10 cellular contexts compared by ENCODE assay signal in genomic region chr5:169350759-169351240, GRCh38. TPM values are rescaled to one million over a fixed set of nuclear protein-coding genes. Genes with fewer than 3 reads are reported as not detected.
DNase-seq lines count a peak whose midpoint lies in the region; ATAC-seq, FAIRE-seq and TF ChIP-seq lines count a peak whose summit lies in the region.
"Had no signal": no experiment of that assay in that cellular context is flagged by ENCODE, and none has a peak within 500 bp of the region (broad histone marks: within the 10 kb centered on the region; RNA-seq: fewer than 3 reads in every experiment).

No MANE protein-coding gene starts in this region.

- no peak overlapping the region for H3K18ac ChIP-seq in mesendoderm (ENCODE audit: low read length)

- no peak overlapping the region for H4K8ac ChIP-seq in mesendoderm (ENCODE audit: low read depth, low read length)

- no peak overlapping the region for H3K56ac ChIP-seq in mesendoderm (ENCODE audit: low read length)

- H3K36me3 ChIP-seq in BE2C, result no peaks in the 10 kb centered on the region
- H3K36me3 ChIP-seq in bronchial epithelial cell (ENCODE audit: control insufficient read depth, insufficient read depth, low read length), result no peaks in the 10 kb centered on the region
- no peaks in the 10 kb centered on the region for H3K36me3 ChIP-seq in mesendoderm (ENCODE audit: control insufficient read depth, insufficient read depth, low read length)

- H3K4me1 ChIP-seq in BE2C (peaks cover 10% of the 10 kb centered on the region), mesendoderm (ENCODE audit: control insufficient read depth, low read depth, low read length) (no peaks in the 10 kb centered on the region)

- H3K27me3 ChIP-seq in BE2C, result no peaks in the 10 kb centered on the region
- no peaks in the 10 kb centered on the region for H3K27me3 ChIP-seq in bronchial epithelial cell (ENCODE audit: control insufficient read depth, insufficient read depth, low read length)
- H3K27me3 ChIP-seq in mesendoderm (ENCODE audit: insufficient read depth, low read length, poor library complexity), result no peaks in the 10 kb centered on the region

- H3K4me3 ChIP-seq in BE2C (ENCODE audit: low read depth, low read length), result no peak overlapping the region
- H3K4me3 ChIP-seq in bronchial epithelial cell (ENCODE audit: low read depth, low read length), result no peak overlapping the region
- no peak overlapping the region for H3K4me3 ChIP-seq in mesendoderm (ENCODE audit: low read length)

- H3K79me1 ChIP-seq in mesendoderm (ENCODE audit: low read length), result no peaks in the 10 kb centered on the region

- no peak overlapping the region for H3K23ac ChIP-seq in mesendoderm (ENCODE audit: low read length)

- no CpG with 5 or more reads among the region's 7 CpGs for WGBS in mesendoderm (ENCODE audit: extremely low coverage, insufficient coverage, low lambda C conversion rate)

- no peaks in the 10 kb centered on the region for H3K9me3 ChIP-seq in BE2C

- DNase-seq in BE2C (peak; percentile 83), bronchial epithelial cell (ENCODE audit: low read depth) (peak; percentile 99), mesendoderm (peak; percentile 82), HUDEP-2 (lab: John Stamatoyannopoulos, UW; ENCODE audit: unreplicated experiment in 76 of 76) (no peak), MV-4-11 (lab: John Stamatoyannopoulos, UW) (no peak), cerebellar nuclear complex (lab: John Stamatoyannopoulos, UW) (no peak), activated gamma-delta T cell (lab: John Stamatoyannopoulos, UW) (no peak)
- DNase-seq: activated CD8-positive, alpha-beta memory T cell treated with anti-CD3 and anti-CD28 coated beads, Interleukin-2, amount 50 U/mL, for 4 hours had no signal

- no peak overlapping the region for H4K5ac ChIP-seq in mesendoderm (ENCODE audit: low read length)

- no peak overlapping the region for H3K27ac ChIP-seq in mesendoderm (ENCODE audit: low read depth, low read length)

- H2BK15ac ChIP-seq in mesendoderm (replicated peaks; ENCODE audit: low read depth), result no peak overlapping the region

- H3K4me2 ChIP-seq in mesendoderm (ENCODE audit: low read length), result no peak overlapping the region

- peak; percentile 32 for FAIRE-seq in bronchial epithelial cell (lab: Jason Lieb, UNC)

- no peak overlapping the region for H2AK5ac ChIP-seq in mesendoderm (ENCODE audit: low read length)

- ATAC-seq in HG03432 (IDR thresholded peaks at IDR 0.05; ENCODE audit: unreplicated experiment), result peak; percentile 65

- TF ChIP-seq CTCF in BE2C (IDR thresholded peaks at IDR 0.05; ENCODE audit: low read depth, low read length), result no peak
- TF ChIP-seq CTCF in bronchial epithelial cell (IDR thresholded peaks at IDR 0.05; ENCODE audit: insufficient read depth, low read length, severe bottlenecking), result no peak

- no peak overlapping the region for H3K9ac ChIP-seq in mesendoderm (ENCODE audit: low read length)

- H2BK5ac ChIP-seq in mesendoderm (ENCODE audit: low read length), result no peak overlapping the region

- no peak overlapping the region for H2BK120ac ChIP-seq in mesendoderm (ENCODE audit: low read depth, low read length)

- H3K4ac ChIP-seq in mesendoderm (ENCODE audit: low read depth, low read length), result no peak overlapping the region

- no peaks in the 10 kb centered on the region for H3K79me2 ChIP-seq in mesendoderm (ENCODE audit: control insufficient read depth, insufficient read depth, low read length)

RNA-seq across cellular contexts. Expression of gene SLIT3, which starts 49.9 kb away (rescaled TPM):
- polyA plus RNA-seq in BE2C (2012; ENCODE audit: insufficient read depth, insufficient read length, low read depth), result 121 TPM
- 0.79 and 1.7 TPM in 2 replicates for total RNA-seq in bronchial epithelial cell
- polyA plus RNA-seq in mesendoderm (2013, experiment 1 of 2), result 0.13 TPM
- polyA plus RNA-seq in mesendoderm (2013, experiment 2 of 2), result 0.10 TPM
- total RNA-seq: NCI-H460 had no signal

Comparison
In these comparisons a context has a peak if more than half of its experiments do, and no peak if none do; other contexts are left out.
1. DNase-seq: peak in BE2C (single experiment), bronchial epithelial cell (single experiment) and mesendoderm (single experiment); none in HUDEP-2 (0 of 76), MV-4-11 (single experiment), cerebellar nuclear complex (0 of 2) and activated gamma-delta T cell (single experiment).